Comparison of ENCODE assay signal across 1 cellular context in genomic region chr19:6481541-6482342, GRCh38.
A peak's percentile ranks its signal among the peaks of the same experiment; 100 is the strongest.
TF ChIP-seq lines count a peak whose summit lies in the region.

DENND1C (minus strand) TSS chr19:6481787; CDS start chr19:6481695, 92 bp downstream.

TF ChIP-seq in GM12878, 131 proteins besides CTCF, POLR2A, EP300 and RAD21 (continues in another document):
- TF ChIP-seq E2F4 (IDR thresholded peaks at IDR 0.05; ENCODE audit: low read depth, low read length) (no peak), SMAD1 (IDR thresholded peaks at IDR 0.05; ENCODE audit: low read depth, partially characterized antibody) (no peak), USF1 (IDR thresholded peaks at IDR 0.05; ENCODE audit: borderline replicate concordance, extremely low read length, insufficient read depth, low read depth, low read length) (no peak), POLR2AphosphoS2 (IDR thresholded peaks at IDR 0.05; ENCODE audit: low read depth, low read length) (0 out of 2 replicates have a peak, but pooled peaks have one; percentile 61), IKZF1 (conservative IDR thresholded peaks at IDR 0.05) (peak; percentile 66), MEF2B (IDR thresholded peaks at IDR 0.05; ENCODE audit: partially characterized antibody, poor library complexity, severe bottlenecking) (peak; percentile 69), RELB (IDR thresholded peaks at IDR 0.05; ENCODE audit: low read depth) (0 out of 2 replicates have a peak, but pooled peaks have one; percentile 32), ZBTB11 (CRISPR knock-in tag; IDR thresholded peaks at IDR 0.05) (no peak), MTA2 (IDR thresholded peaks at IDR 0.05; ENCODE audit: low read depth) (peak; percentile 75), CREB1 (IDR thresholded peaks at IDR 0.05; ENCODE audit: low read depth) (peak; percentile 73), NR2C1 (IDR thresholded peaks at IDR 0.05) (no peak), NBN (IDR thresholded peaks at IDR 0.05) (peak; percentile 75), MXI1 (IDR thresholded peaks at IDR 0.05; ENCODE audit: low read depth, low read length) (no peak), ZNF24 (IDR thresholded peaks at IDR 0.05) (no peak), SMC3 (IDR thresholded peaks at IDR 0.05; ENCODE audit: borderline replicate concordance, low read length) (peak; percentile 47; the same call in 1 of the 2 replicates), CREM (IDR thresholded peaks at IDR 0.05; ENCODE audit: low read depth) (peak; percentile 66), ZBTB4 (CRISPR knock-in tag; IDR thresholded peaks at IDR 0.05) (no peak), ESRRA (IDR thresholded peaks at IDR 0.05; ENCODE audit: low read length) (no peak), NR2F1 (conservative IDR thresholded peaks at IDR 0.05) (peak; percentile 56), GATAD2B (conservative IDR thresholded peaks at IDR 0.05; ENCODE audit: low read depth) (peak; percentile 65; the same call in 1 of the 2 replicates), YBX1 (IDR thresholded peaks at IDR 0.05) (no peak), SP1 (IDR thresholded peaks at IDR 0.05; ENCODE audit: low read depth, low read length) (no peak), IKZF2 (IDR thresholded peaks at IDR 0.05) (peak; percentile 21 to 50; a peak in 3 of 4 replicates), ATF7 (IDR thresholded peaks at IDR 0.05; ENCODE audit: low read depth) (peak; percentile 83), CHD2 (IDR thresholded peaks at IDR 0.05; ENCODE audit: borderline replicate concordance, low read depth, low read length) (peak; percentile 81; the same call in 1 of the 2 replicates), CBFB (IDR thresholded peaks at IDR 0.05; ENCODE audit: low read depth) (peak; percentile 61; the same call in 1 of the 2 replicates), SPI1 (IDR thresholded peaks at IDR 0.05; ENCODE audit: borderline replicate concordance, insufficient read depth, low read depth, low read length) (peak; percentile 75; the same call in 1 of the 2 replicates), BHLHE40 (IDR thresholded peaks at IDR 0.05; ENCODE audit: borderline replicate concordance in 1 of 2, low read depth in 2 of 2, low read length in 1 of 2) (peak; percentile 43 to 56; a peak in 2 of 4 replicates), HDAC6 (IDR thresholded peaks at IDR 0.05; ENCODE audit: unreplicated experiment) (no peak), STAT1 (conservative IDR thresholded peaks at IDR 0.05) (no peak), PKNOX1 (IDR thresholded peaks at IDR 0.05) (0 out of 2 replicates have a peak, but pooled peaks have one; percentile 7), TAF1 (IDR thresholded peaks at IDR 0.05; ENCODE audit: borderline replicate concordance, low read depth, low read length) (peak; percentile 54; the same call in 1 of the 2 replicates), ZNF384 (IDR thresholded peaks at IDR 0.05; ENCODE audit: borderline replicate concordance, low read depth, low read length) (no peak), ZNF687 (IDR thresholded peaks at IDR 0.05) (peak; percentile 66), REST (IDR thresholded peaks at IDR 0.05; ENCODE audit: low read depth, low read length) (no peak)
